In genomic region chr11:76197941-76198640, GRCh38 we compare ENCODE assay signal across 32 cellular contexts. TPM values are rescaled to one million over a fixed set of nuclear protein-coding genes. Genes with fewer than 3 reads are reported as not detected.
"Had no signal": no experiment of that assay in that cellular context is flagged by ENCODE, and none has a peak within 500 bp of the region (broad histone marks: within the 10 kb centered on the region; RNA-seq: fewer than 3 reads in every experiment).

No MANE protein-coding gene starts in this region.

- H3K27ac Mint-ChIP-seq: activated CD8-positive, alpha-beta T cell treated with anti-CD3 and anti-CD28 coated beads for 36 hours; activated naive CD8-positive, alpha-beta T cell treated with anti-CD3 and anti-CD28 coated beads for 36 hours; activated T-cell treated with anti-CD3 and anti-CD28 coated beads, Interleukin-2, amount 50 U/mL, for 72 hours; activated T-helper 17 cell treated with anti-CD3 and anti-CD28 coated beads, Interleukin-2, amount 50 U/mL, for 72 hours; T-cell had no signal

- H3K36me3 ChIP-seq: brain microvascular endothelial cell, WERI-Rb-1 had no signal

- H3K36me3 Mint-ChIP-seq: activated naive CD8-positive, alpha-beta T cell treated with anti-CD3 and anti-CD28 coated beads for 36 hours; T-cell had no signal

- FAIRE-seq: K562 had no signal

- DNase-seq: activated CD4-positive, alpha-beta T cell treated with anti-CD3 and anti-CD28 coated beads for 1 hour; activated CD4-positive, alpha-beta T cell treated with anti-CD3 and anti-CD28 coated beads for 48 hours; activated CD4-positive, CD25-positive, alpha-beta regulatory T cell; activated CD8-positive, alpha-beta T cell treated with anti-CD3 and anti-CD28 coated beads for 36 hours; activated effector memory CD4-positive, alpha-beta T cell treated with anti-CD3 and anti-CD28 coated beads, Interleukin-2, amount 50 U/mL, for 16 hours; activated naive CD4-positive, alpha-beta T cell; activated naive CD4-positive, alpha-beta T cell treated with anti-CD3 and anti-CD28 coated beads, Interleukin-2, amount 50 U/mL, for 16 hours; activated naive CD8-positive, alpha-beta T cell treated with anti-CD3 and anti-CD28 coated beads for 36 hours; activated T-cell treated with anti-CD3 and anti-CD28 coated beads, Interleukin-2, amount 50 U/mL, for 1 hour; activated T-cell treated with anti-CD3 and anti-CD28 coated beads, Interleukin-2, amount 50 U/mL, for 72 hours; amniotic stem cell; aorta; brain microvascular endothelial cell; IMR-90; NCI-H1092 treated with DMSO at 0.1 percent for 48 hours; NCI-H1417; NCI-H146; NCI-H187 treated with DMSO at 0.1 percent for 48 hours; NCI-H2081; NCI-H226; NCI-H446 treated with DMSO at 0.1 percent for 48 hours; NCI-H524; SIG-M5; T-cell; T-helper 2 cell; T-helper 9 cell; WERI-Rb-1 had no signal

- H3K27me3 ChIP-seq: brain microvascular endothelial cell, cardiac muscle cell had no signal

- H3K27ac ChIP-seq: brain microvascular endothelial cell, cardiac muscle cell, WERI-Rb-1 had no signal

- H3K4me1 Mint-ChIP-seq: activated naive CD8-positive, alpha-beta T cell treated with anti-CD3 and anti-CD28 coated beads for 36 hours; activated T-helper 17 cell treated with anti-CD3 and anti-CD28 coated beads, Interleukin-2, amount 50 U/mL, for 72 hours; T-cell had no signal

- H3K27me3 Mint-ChIP-seq: activated CD8-positive, alpha-beta T cell treated with anti-CD3 and anti-CD28 coated beads for 36 hours; activated naive CD8-positive, alpha-beta T cell treated with anti-CD3 and anti-CD28 coated beads for 36 hours; activated T-helper 17 cell treated with anti-CD3 and anti-CD28 coated beads, Interleukin-2, amount 50 U/mL, for 72 hours had no signal

- H3K4me3 ChIP-seq: cardiac muscle cell, K562 had no signal

- H3K4me3 Mint-ChIP-seq: activated CD8-positive, alpha-beta T cell treated with anti-CD3 and anti-CD28 coated beads for 36 hours; activated naive CD8-positive, alpha-beta T cell treated with anti-CD3 and anti-CD28 coated beads for 36 hours; activated T-cell treated with anti-CD3 and anti-CD28 coated beads, Interleukin-2, amount 50 U/mL, for 72 hours; activated T-helper 17 cell treated with anti-CD3 and anti-CD28 coated beads, Interleukin-2, amount 50 U/mL, for 72 hours; T-cell had no signal

- H3K9me3 Mint-ChIP-seq: activated CD8-positive, alpha-beta T cell treated with anti-CD3 and anti-CD28 coated beads for 36 hours; activated naive CD8-positive, alpha-beta T cell treated with anti-CD3 and anti-CD28 coated beads for 36 hours; activated T-cell treated with anti-CD3 and anti-CD28 coated beads, Interleukin-2, amount 50 U/mL, for 72 hours; activated T-helper 17 cell treated with anti-CD3 and anti-CD28 coated beads, Interleukin-2, amount 50 U/mL, for 72 hours; T-cell had no signal

- ATAC-seq: activated CD8-positive, alpha-beta T cell treated with anti-CD3 and anti-CD28 coated beads for 36 hours; activated T-cell treated with anti-CD3 and anti-CD28 coated beads, Interleukin-2, amount 50 U/mL, for 72 hours; activated T-helper 17 cell treated with anti-CD3 and anti-CD28 coated beads, Interleukin-2, amount 50 U/mL, for 72 hours; K562; Panc1; SK-N-SH treated with all-trans-retinoic acid at 6 μM for 48 hours; T-cell had no signal

RNA-seq across cellular contexts. Expression of gene WNT11, which starts 8.2 kb away (rescaled TPM):
- total RNA-seq: activated naive CD8-positive, alpha-beta T cell treated with anti-CD3 and anti-CD28 coated beads for 36 hours; activated T-helper 17 cell treated with anti-CD3 and anti-CD28 coated beads, Interleukin-2, amount 50 U/mL, for 72 hours; IMR-90 had no signal
